Comparison of ENCODE assay signal across 2 cellular contexts in genomic region chr1:228058172-228058980, GRCh38.
TF ChIP-seq lines count a peak whose summit lies in the region.

No MANE protein-coding gene starts in this region.

TF ChIP-seq in GM23338, 12 proteins besides CTCF, POLR2A, EP300 and RAD21:
- TF ChIP-seq JUNB (IDR thresholded peaks at IDR 0.05; ENCODE audit: unreplicated experiment) (no peak), ZNF462 (CRISPR knock-in tag; IDR thresholded peaks at IDR 0.05) (no peak), EZH2 (IDR thresholded peaks at IDR 0.05; ENCODE audit: low read depth, unreplicated experiment) (peak; percentile 9)

TF ChIP-seq in H1, 55 proteins besides CTCF, POLR2A, EP300 and RAD21:
- TF ChIP-seq YY1 (IDR thresholded peaks at IDR 0.05; ENCODE audit: low read depth, low read length) (no peak), SUZ12 (IDR thresholded peaks at IDR 0.05; ENCODE audit: low read length) (no peak), EGR1 (IDR thresholded peaks at IDR 0.05; ENCODE audit: borderline replicate concordance, low read depth, low read length) (no peak), POU5F1 (IDR thresholded peaks at IDR 0.05; ENCODE audit: low read depth, low read length) (no peak), EZH2 (IDR thresholded peaks at IDR 0.05; ENCODE audit: low read depth, low read length, severe bottlenecking) (peak; percentile 74), JUND (IDR thresholded peaks at IDR 0.05; ENCODE audit: low read length) (no peak), FOSL1 (IDR thresholded peaks at IDR 0.05; ENCODE audit: insufficient read depth, low read depth, low read length) (no peak)
- TF ChIP-seq, protein P1, sequence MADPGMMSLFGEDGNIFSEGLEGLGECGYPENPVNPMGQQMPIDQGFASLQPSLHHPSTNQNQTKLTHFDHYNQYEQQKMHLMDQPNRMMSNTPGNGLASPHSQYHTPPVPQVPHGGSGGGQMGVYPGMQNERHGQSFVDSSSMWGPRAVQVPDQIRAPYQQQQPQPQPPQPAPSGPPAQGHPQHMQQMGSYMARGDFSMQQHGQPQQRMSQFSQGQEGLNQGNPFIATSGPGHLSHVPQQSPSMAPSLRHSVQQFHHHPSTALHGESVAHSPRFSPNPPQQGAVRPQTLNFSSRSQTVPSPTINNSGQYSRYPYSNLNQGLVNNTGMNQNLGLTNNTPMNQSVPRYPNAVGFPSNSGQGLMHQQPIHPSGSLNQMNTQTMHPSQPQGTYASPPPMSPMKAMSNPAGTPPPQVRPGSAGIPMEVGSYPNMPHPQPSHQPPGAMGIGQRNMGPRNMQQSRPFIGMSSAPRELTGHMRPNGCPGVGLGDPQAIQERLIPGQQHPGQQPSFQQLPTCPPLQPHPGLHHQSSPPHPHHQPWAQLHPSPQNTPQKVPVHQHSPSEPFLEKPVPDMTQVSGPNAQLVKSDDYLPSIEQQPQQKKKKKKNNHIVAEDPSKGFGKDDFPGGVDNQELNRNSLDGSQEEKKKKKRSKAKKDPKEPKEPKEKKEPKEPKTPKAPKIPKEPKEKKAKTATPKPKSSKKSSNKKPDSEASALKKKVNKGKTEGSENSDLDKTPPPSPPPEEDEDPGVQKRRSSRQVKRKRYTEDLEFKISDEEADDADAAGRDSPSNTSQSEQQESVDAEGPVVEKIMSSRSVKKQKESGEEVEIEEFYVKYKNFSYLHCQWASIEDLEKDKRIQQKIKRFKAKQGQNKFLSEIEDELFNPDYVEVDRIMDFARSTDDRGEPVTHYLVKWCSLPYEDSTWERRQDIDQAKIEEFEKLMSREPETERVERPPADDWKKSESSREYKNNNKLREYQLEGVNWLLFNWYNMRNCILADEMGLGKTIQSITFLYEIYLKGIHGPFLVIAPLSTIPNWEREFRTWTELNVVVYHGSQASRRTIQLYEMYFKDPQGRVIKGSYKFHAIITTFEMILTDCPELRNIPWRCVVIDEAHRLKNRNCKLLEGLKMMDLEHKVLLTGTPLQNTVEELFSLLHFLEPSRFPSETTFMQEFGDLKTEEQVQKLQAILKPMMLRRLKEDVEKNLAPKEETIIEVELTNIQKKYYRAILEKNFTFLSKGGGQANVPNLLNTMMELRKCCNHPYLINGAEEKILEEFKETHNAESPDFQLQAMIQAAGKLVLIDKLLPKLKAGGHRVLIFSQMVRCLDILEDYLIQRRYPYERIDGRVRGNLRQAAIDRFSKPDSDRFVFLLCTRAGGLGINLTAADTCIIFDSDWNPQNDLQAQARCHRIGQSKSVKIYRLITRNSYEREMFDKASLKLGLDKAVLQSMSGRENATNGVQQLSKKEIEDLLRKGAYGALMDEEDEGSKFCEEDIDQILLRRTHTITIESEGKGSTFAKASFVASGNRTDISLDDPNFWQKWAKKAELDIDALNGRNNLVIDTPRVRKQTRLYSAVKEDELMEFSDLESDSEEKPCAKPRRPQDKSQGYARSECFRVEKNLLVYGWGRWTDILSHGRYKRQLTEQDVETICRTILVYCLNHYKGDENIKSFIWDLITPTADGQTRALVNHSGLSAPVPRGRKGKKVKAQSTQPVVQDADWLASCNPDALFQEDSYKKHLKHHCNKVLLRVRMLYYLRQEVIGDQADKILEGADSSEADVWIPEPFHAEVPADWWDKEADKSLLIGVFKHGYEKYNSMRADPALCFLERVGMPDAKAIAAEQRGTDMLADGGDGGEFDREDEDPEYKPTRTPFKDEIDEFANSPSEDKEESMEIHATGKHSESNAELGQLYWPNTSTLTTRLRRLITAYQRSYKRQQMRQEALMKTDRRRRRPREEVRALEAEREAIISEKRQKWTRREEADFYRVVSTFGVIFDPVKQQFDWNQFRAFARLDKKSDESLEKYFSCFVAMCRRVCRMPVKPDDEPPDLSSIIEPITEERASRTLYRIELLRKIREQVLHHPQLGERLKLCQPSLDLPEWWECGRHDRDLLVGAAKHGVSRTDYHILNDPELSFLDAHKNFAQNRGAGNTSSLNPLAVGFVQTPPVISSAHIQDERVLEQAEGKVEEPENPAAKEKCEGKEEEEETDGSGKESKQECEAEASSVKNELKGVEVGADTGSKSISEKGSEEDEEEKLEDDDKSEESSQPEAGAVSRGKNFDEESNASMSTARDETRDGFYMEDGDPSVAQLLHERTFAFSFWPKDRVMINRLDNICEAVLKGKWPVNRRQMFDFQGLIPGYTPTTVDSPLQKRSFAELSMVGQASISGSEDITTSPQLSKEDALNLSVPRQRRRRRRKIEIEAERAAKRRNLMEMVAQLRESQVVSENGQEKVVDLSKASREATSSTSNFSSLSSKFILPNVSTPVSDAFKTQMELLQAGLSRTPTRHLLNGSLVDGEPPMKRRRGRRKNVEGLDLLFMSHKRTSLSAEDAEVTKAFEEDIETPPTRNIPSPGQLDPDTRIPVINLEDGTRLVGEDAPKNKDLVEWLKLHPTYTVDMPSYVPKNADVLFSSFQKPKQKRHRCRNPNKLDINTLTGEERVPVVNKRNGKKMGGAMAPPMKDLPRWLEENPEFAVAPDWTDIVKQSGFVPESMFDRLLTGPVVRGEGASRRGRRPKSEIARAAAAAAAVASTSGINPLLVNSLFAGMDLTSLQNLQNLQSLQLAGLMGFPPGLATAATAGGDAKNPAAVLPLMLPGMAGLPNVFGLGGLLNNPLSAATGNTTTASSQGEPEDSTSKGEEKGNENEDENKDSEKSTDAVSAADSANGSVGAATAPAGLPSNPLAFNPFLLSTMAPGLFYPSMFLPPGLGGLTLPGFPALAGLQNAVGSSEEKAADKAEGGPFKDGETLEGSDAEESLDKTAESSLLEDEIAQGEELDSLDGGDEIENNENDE (IDR thresholded peaks at IDR 0.05; ENCODE audit: insufficient replicate concordance, low read length) = no peak
